In genomic region chr3:89107461-89108035, GRCh38 we compare ENCODE assay signal across 8 cellular contexts. TPM values are rescaled to one million over a fixed set of nuclear protein-coding genes. Genes with fewer than 3 reads are reported as not detected.
DNase-seq lines count a peak whose midpoint lies in the region; ATAC-seq and TF ChIP-seq lines count a peak whose summit lies in the region.

TSS of gene EPHA3 (plus strand) at chr3:89107621. CDS start at chr3:89107749, 128 bp downstream.

- peak; percentile 54 to 56 for DNase-seq in Caco-2
- DNase-seq in iPS DF 19.7 (ENCODE audit: low read depth, low spot score), result peak; percentile 64
- peak; percentile 92 for DNase-seq in retina
- DNase-seq in MV-4-11 (lab: John Stamatoyannopoulos, UW), result no peak

- TF ChIP-seq CTCF in Caco-2 (IDR thresholded peaks at IDR 0.05; ENCODE audit: insufficient read depth in 1 of 2, low read depth in 1 of 2, low read length in 1 of 2, severe bottlenecking in 1 of 2, unreplicated experiment in 1 of 2), result no peak
- TF ChIP-seq CTCF in brain (conservative IDR thresholded peaks at IDR 0.05), result no peak

- no peaks in the 10 kb centered on the region for H3K36me3 ChIP-seq in Caco-2 (ENCODE audit: control insufficient read depth, insufficient read depth, low read length)

- BruUV-seq in Caco-2 (replicated peaks; lab: Mats Ljungman, UMichigan), result no TSS peak

- H3K27ac Mint-ChIP-seq in Caco-2 (ENCODE audit: unreplicated experiment) (no peak within 1 kb of the TSS), brain (peak within 1 kb of the TSS; percentile 54 to 85 (median 78))

- H3K36me3 Mint-ChIP-seq in Caco-2 (ENCODE audit: insufficient read depth, unreplicated experiment) (no peaks in the 10 kb centered on the region), brain (no peaks in the 10 kb centered on the region)

- peak within 1 kb of the TSS; percentile 18 for H3K4me3 ChIP-seq in Caco-2 (ENCODE audit: low read depth, low read length)

- H3K9me3 ChIP-seq in Caco-2, result no peaks in the 10 kb centered on the region

- H3K4me3 Mint-ChIP-seq in Caco-2 (ENCODE audit: unreplicated experiment) (peak within 1 kb of the TSS; percentile 78), brain (peak within 1 kb of the TSS; percentile 87 to 95 (median 90))

- peaks cover 7% of the 10 kb centered on the region for H3K4me1 Mint-ChIP-seq in Caco-2 (ENCODE audit: low read depth, unreplicated experiment)
- peaks cover 39% of the 10 kb centered on the region for H3K4me1 Mint-ChIP-seq in brain

- H3K27me3 Mint-ChIP-seq in Caco-2 (ENCODE audit: insufficient read depth, unreplicated experiment) (peaks cover 17% of the 10 kb centered on the region), brain (peaks cover 5% of the 10 kb centered on the region)

- POLR2A ChIA-PET in Caco-2 (lab: Charles Lee), result no interaction called here

- H3K9me3 Mint-ChIP-seq in Caco-2 (ENCODE audit: unreplicated experiment) (no peaks in the 10 kb centered on the region), brain (no peaks in the 10 kb centered on the region)

- CTCF ChIA-PET in Caco-2 (lab: Charles Lee), result no interaction called here

- H3K27me3 ChIP-seq in Caco-2 (replicated peaks; ENCODE audit: control insufficient read depth, insufficient read depth, low read length), result no peaks in the 10 kb centered on the region; the same call in 1 of the 2 replicates

- ATAC-seq in GM21381 (IDR thresholded peaks at IDR 0.05; ENCODE audit: unreplicated experiment) (peak; percentile 97), HG03575 (IDR thresholded peaks at IDR 0.05; ENCODE audit: extremely low read depth, insufficient number of reproducible peaks, low FRiP score, unreplicated experiment) (peak; percentile 85), SK-N-SH treated with all-trans-retinoic acid at 6 μM for 48 hours (peak; percentile 98)

- H3K4me1 ChIP-seq in Caco-2, result no peaks in the 10 kb centered on the region

- intact Hi-C loops in Caco-2 (cut with micrococcal nuclease; ENCODE audit: unreplicated experiment), result loop anchor here (2.0 kb wide), 1 partner anchor 895 kb away; no protein-coding TSS in a partner anchor

TF ChIP-seq in SK-N-SH treated with all-trans-retinoic acid at 6 μM for 48 hours, 23 proteins besides CTCF, POLR2A, EP300 and RAD21:
- no peak for TF ChIP-seq OSR1 (CRISPR knock-in tag; IDR thresholded peaks at IDR 0.05)
- TF ChIP-seq ISL1 (CRISPR knock-in tag; IDR thresholded peaks at IDR 0.05), result no peak
- no peak for TF ChIP-seq ZNF565 (CRISPR knock-in tag; conservative IDR thresholded peaks at IDR 0.05; ENCODE audit: low read depth)
- 0 out of 2 replicates have a peak, but pooled peaks have one; percentile 21 for TF ChIP-seq TSHZ2 (CRISPR knock-in tag; IDR thresholded peaks at IDR 0.05)
- no peak for TF ChIP-seq CSDC2 (CRISPR knock-in tag; IDR thresholded peaks at IDR 0.05)
- TF ChIP-seq PPARA (CRISPR knock-in tag; IDR thresholded peaks at IDR 0.05; ENCODE audit: borderline replicate concordance), result no peak
- no peak for TF ChIP-seq CREB5 (CRISPR knock-in tag; IDR thresholded peaks at IDR 0.05; ENCODE audit: low read depth)

RNA-seq across cellular contexts. Expression of gene EPHA3, which starts in this region (rescaled TPM):
- not detected in 2 replicates for total RNA-seq in Caco-2 (2022)
- polyA plus RNA-seq in brain (ENCODE audit: insufficient read depth, low read depth, low replicate concordance), result 0.44 TPM

Comparison
In these comparisons a context has a peak if more than half of its experiments do, and no peak if none do; other contexts are left out.
1. Peak in DNase-seq and H3K4me3 ChIP-seq in Caco-2; RNA of the gene not detected or under 1 TPM.